Comparison of ENCODE assay signal across 8 cellular contexts in genomic region chr9:99231708-99232107, GRCh38. TPM values are rescaled to one million over a fixed set of nuclear protein-coding genes. Genes with fewer than 3 reads are reported as not detected.
DNase-seq lines count a peak whose midpoint lies in the region; ATAC-seq and TF ChIP-seq lines count a peak whose summit lies in the region.

No MANE protein-coding gene starts in this region.

- TF ChIP-seq CTCF in endothelial cell (IDR thresholded peaks at IDR 0.05; ENCODE audit: unreplicated experiment): peak; percentile 32
- peak; percentile 44 to 75 (median 62) for TF ChIP-seq CTCF in gastrocnemius medialis (IDR thresholded peaks at IDR 0.05 in 4 of 5, conservative IDR thresholded peaks at IDR 0.05 in 1 of 5)

- H3K4me1 Mint-ChIP-seq in endothelial cell (ENCODE audit: unreplicated experiment): peaks cover 6% of the 10 kb centered on the region

- in situ Hi-C loops in gastrocnemius medialis (cut with MboI; ENCODE audit: low sequenced_read_pairs in 4 of 4): no loop called here

- H3K27me3 ChIP-seq in gastrocnemius medialis: no peaks in the 10 kb centered on the region

- no peak for TF ChIP-seq POLR2A in gastrocnemius medialis (IDR thresholded peaks at IDR 0.05)

- ATAC-seq in gastrocnemius medialis (peak; percentile 76), GM21529 (IDR thresholded peaks at IDR 0.05; ENCODE audit: unreplicated experiment) (no peak), HG03457 (IDR thresholded peaks at IDR 0.05; ENCODE audit: unreplicated experiment) (no peak)

- DNase-seq in NCI-H2196 (lab: John Stamatoyannopoulos, UW; ENCODE audit: unreplicated experiment): peak; percentile 10
- DNase-seq in NCI-H2196 treated with DMSO at 0.1 percent for 48 hours (lab: John Stamatoyannopoulos, UW; ENCODE audit: unreplicated experiment): no peak
- DNase-seq in RKO (ENCODE audit: low spot score): peak; percentile 22
- peak; percentile 28 for DNase-seq in endothelial cell (ENCODE audit: low spot score)
- DNase-seq in gastrocnemius medialis: peak in 1 of 2 donors; percentile 52
- no peak for DNase-seq in stimulated activated naive CD4-positive, alpha-beta T cell (lab: John Stamatoyannopoulos, UW)

- intact Hi-C loops in gastrocnemius medialis (cut with DNase I; ENCODE audit: low total_unique reads): no loop called here

- no peaks in the 10 kb centered on the region for H3K9me3 ChIP-seq in gastrocnemius medialis

- no peak overlapping the region for H3K27ac Mint-ChIP-seq in endothelial cell (ENCODE audit: unreplicated experiment)

- no peaks in the 10 kb centered on the region for H3K27me3 Mint-ChIP-seq in endothelial cell (ENCODE audit: unreplicated experiment)

- peaks cover 6% of the 10 kb centered on the region for H3K36me3 Mint-ChIP-seq in endothelial cell (ENCODE audit: low read depth, unreplicated experiment)

- H3K9me3 Mint-ChIP-seq in endothelial cell (ENCODE audit: unreplicated experiment): no peaks in the 10 kb centered on the region

- H3K4me3 ChIP-seq in gastrocnemius medialis: no peak overlapping the region

- peaks cover 19 to 22% of the 10 kb centered on the region in 2 donors for H3K4me1 ChIP-seq in gastrocnemius medialis

- H3K27ac ChIP-seq in gastrocnemius medialis: peak overlapping the region; percentile 72 to 76 (median 73)

- no peak overlapping the region for H3K4me3 Mint-ChIP-seq in endothelial cell (ENCODE audit: unreplicated experiment)

- peaks cover 0 to 33% of the 10 kb centered on the region in 2 donors for H3K36me3 ChIP-seq in gastrocnemius medialis

RNA-seq across cellular contexts. Expression of gene SEC61B, which starts 9.6 kb away (rescaled TPM):
- total RNA-seq in endothelial cell (ENCODE audit: unreplicated experiment) (203 TPM), gastrocnemius medialis (10 to 100 TPM; 20.5 to 50.5 (median 24.9) TPM)

RNA-seq across cellular contexts. Expression of gene ALG2, which starts 10.0 kb away (rescaled TPM):
- 28.9 TPM for total RNA-seq in endothelial cell (ENCODE audit: unreplicated experiment)
- total RNA-seq in gastrocnemius medialis: 10 to 100 TPM; 12.3 to 19.9 (median 14.7) TPM

Comparison
In these comparisons a context has a peak if more than half of its experiments do, and no peak if none do; other contexts are left out.
1. DNase-seq: peak in NCI-H2196 (single experiment), RKO (single experiment) and endothelial cell (single experiment); none in NCI-H2196 treated with DMSO at 0.1 percent for 48 hours (single experiment) and stimulated activated naive CD4-positive, alpha-beta T cell (0 of 6).
2. ATAC-seq: peak in gastrocnemius medialis (2 of 2); none in GM21529 (single experiment) and HG03457 (single experiment).